Comparison of ENCODE assay signal across 7 cellular contexts in the genomic region with DNA sequence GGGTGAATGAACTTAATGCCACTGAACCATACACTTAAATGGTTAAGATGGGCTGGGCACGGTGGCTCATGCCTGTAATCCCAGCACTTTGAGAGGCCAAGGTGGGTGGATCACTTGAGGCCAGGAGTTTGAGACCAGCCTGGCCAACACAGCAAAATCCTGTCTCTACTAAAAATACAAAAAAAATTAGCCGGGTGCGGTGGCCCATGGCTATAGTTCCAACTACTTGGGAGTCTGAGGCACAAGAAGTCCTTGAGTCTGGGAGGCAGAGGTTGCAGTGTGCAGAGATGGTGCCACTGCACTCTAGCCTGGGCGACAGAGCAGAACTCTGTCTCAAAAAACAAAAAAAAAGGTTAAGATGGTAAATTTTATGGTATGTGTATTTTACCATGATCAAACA.
DNase-seq lines count a peak whose midpoint lies in the region; TF ChIP-seq lines count a peak whose summit lies in the region.
"Not testable (repeated sequence)": the region's sequence is repeated elsewhere in the genome, so short reads cannot be mapped to it uniquely, and the experiment has no call there.

No MANE protein-coding gene starts in this region.

- H3K4me1 ChIP-seq in OCI-LY3 (ENCODE audit: low read length) (peaks cover 61% of the 10 kb centered on the region), esophagus muscularis mucosa (peaks cover 17 to 48% (median 34%) of the 10 kb centered on the region in 4 donors), stomach (peaks cover 34 to 71% (median 46%) of the 10 kb centered on the region in 4 donors), tibial nerve (peaks cover 3 to 39% (median 16%) of the 10 kb centered on the region in 4 donors)

- H3K27ac Mint-ChIP-seq in brain (peak overlapping the region in 3 of 5 experiments; percentile 38 to 93 (median 85)), nephron progenitor cell (peak overlapping the region; percentile 7)

- not testable (repeated sequence) for TF ChIP-seq EP300 in esophagus muscularis mucosa (IDR thresholded peaks at IDR 0.05); stomach (IDR thresholded peaks at IDR 0.05); tibial nerve (IDR thresholded peaks at IDR 0.05)

- DNase-seq in esophagus muscularis mucosa (ENCODE audit: extremely low spot score); nephron progenitor cell; stomach; tibial nerve (ENCODE audit: low spot score in 2 of 2): not testable (repeated sequence)

- not testable (repeated sequence) for H3K9me3 ChIP-seq in OCI-LY3 (ENCODE audit: insufficient read depth, low read length); esophagus muscularis mucosa; stomach; tibial nerve

- H3K4me3 Mint-ChIP-seq in brain, nephron progenitor cell: not testable (repeated sequence)

- not testable (repeated sequence) for H3K27me3 Mint-ChIP-seq in brain; nephron progenitor cell (ENCODE audit: low read depth, poor library complexity)

- H3K27me3 ChIP-seq in OCI-LY3 (ENCODE audit: low read depth, low read length); esophagus muscularis mucosa; layer of hippocampus (ENCODE audit: control insufficient read depth, insufficient read depth, low read length); stomach; tibial nerve: not testable (repeated sequence)

- H3K4me3 ChIP-seq in OCI-LY3 (ENCODE audit: low read length); esophagus muscularis mucosa; stomach; tibial nerve: not testable (repeated sequence)

- H3K36me3 Mint-ChIP-seq in brain (peaks cover 30% of the 10 kb centered on the region), nephron progenitor cell (ENCODE audit: low read depth) (peaks cover 26% of the 10 kb centered on the region)

- intact Hi-C loops in esophagus muscularis mucosa (cut with DNase I); stomach (cut with DNase I; ENCODE audit: low total_unique reads): not testable (repeated sequence)

- peak overlapping the region; percentile 85 for H3K4me2 ChIP-seq in OCI-LY3 (ENCODE audit: low read length)

- H3K4me1 Mint-ChIP-seq in brain, result peaks cover 65% of the 10 kb centered on the region
- peaks cover 55% of the 10 kb centered on the region for H3K4me1 Mint-ChIP-seq in nephron progenitor cell

- H3K79me2 ChIP-seq in OCI-LY3 (ENCODE audit: low read length), result not testable (repeated sequence)

- not testable (repeated sequence) for H4K20me1 ChIP-seq in OCI-LY3 (ENCODE audit: insufficient read depth, low read length)

- not testable (repeated sequence) for TF ChIP-seq CTCF in OCI-LY3 (IDR thresholded peaks at IDR 0.05; ENCODE audit: low read depth, low read length); brain (conservative IDR thresholded peaks at IDR 0.05); esophagus muscularis mucosa (IDR thresholded peaks at IDR 0.05); nephron progenitor cell (IDR thresholded peaks at IDR 0.05); stomach (IDR thresholded peaks at IDR 0.05); tibial nerve (IDR thresholded peaks at IDR 0.05)

- H3K9ac ChIP-seq in OCI-LY3 (ENCODE audit: low read length), result 0 out of 2 replicates have a peak overlapping the region, but pooled peaks have one; percentile 16

- H3K9me3 Mint-ChIP-seq in brain, nephron progenitor cell: not testable (repeated sequence)

- TF ChIP-seq POLR2A in esophagus muscularis mucosa (IDR thresholded peaks at IDR 0.05; ENCODE audit: low read depth); stomach (IDR thresholded peaks at IDR 0.05); tibial nerve (IDR thresholded peaks at IDR 0.05): not testable (repeated sequence)

- WGBS in esophagus muscularis mucosa, result 86% methylated on average over 4 of the region's 4 CpGs
- 81 to 94% (median 90%) methylated on average over 4 of the region's 4 CpGs for WGBS in stomach, 5 donors
- WGBS in tibial nerve, 2 donors, result 88 to 90% methylated on average over 4 of the region's 4 CpGs

- not testable (repeated sequence) for H2AFZ ChIP-seq in OCI-LY3 (ENCODE audit: low read depth, low read length)

- not testable (repeated sequence) for H3K36me3 ChIP-seq in OCI-LY3 (replicated peaks; ENCODE audit: low read depth, low read length); esophagus muscularis mucosa; stomach; tibial nerve

- not testable (repeated sequence) for H3K27ac ChIP-seq in OCI-LY3 (ENCODE audit: low read length)
- H3K27ac ChIP-seq in esophagus muscularis mucosa (replicated peaks in 1 of 4), result peak overlapping the region; percentile 15 to 55 (median 39)
- peak overlapping the region; percentile 94 for H3K27ac ChIP-seq in layer of hippocampus (ENCODE audit: low read depth, low read length)
- peak overlapping the region; percentile 19 to 88 (median 75) for H3K27ac ChIP-seq in stomach
- peak overlapping the region; percentile 55 to 94 (median 74) for H3K27ac ChIP-seq in tibial nerve
